ENCODE assay signal across 23 cellular contexts in genomic region chr1:58900401-58900800, GRCh38.
DNase-seq lines count a peak whose midpoint lies in the region; ATAC-seq, FAIRE-seq and TF ChIP-seq lines count a peak whose summit lies in the region.
"Had no signal": no experiment of that assay in that cellular context is flagged by ENCODE, and none has a peak within 500 bp of the region (broad histone marks: within the 10 kb centered on the region; RNA-seq: fewer than 3 reads in every experiment).

No MANE protein-coding gene starts in this region.

- POLR2A ChIA-PET in K562 (lab: Yijun Ruan, JAX), result interaction anchor here (1.2 to 3.5 kb wide), 3 partner anchors 9 to 17 kb away, joined by 4 to 17 read pairs (median 10); no protein-coding TSS in a partner anchor

- peak overlapping the region; percentile 95; the same call in 2 of the 3 replicates for H3K27ac ChIP-seq in K562 (ENCODE audit: extremely low read depth, low read depth, low read length)
- H3K27ac ChIP-seq in mesenchymal stem cell (ENCODE audit: low read length, poor library complexity, severe bottlenecking), result no peak overlapping the region
- H3K27ac ChIP-seq: WERI-Rb-1 had no signal

- no peak for TF ChIP-seq CTCF in CD14-positive monocyte (IDR thresholded peaks at IDR 0.05)
- TF ChIP-seq CTCF in K562 (IDR thresholded peaks at IDR 0.05 in 2 of 3, conservative IDR thresholded peaks at IDR 0.05 in 1 of 3; ENCODE audit: insufficient read depth in 2 of 3, low read depth in 1 of 3, low read length in 3 of 3), result no peak

- H3K4me3 Mint-ChIP-seq in CD14-positive monocyte, result peak overlapping the region in 1 of 2 donors; percentile 65
- H3K4me3 Mint-ChIP-seq: endodermal cell, mesothelial cell of epicardium had no signal

- H2AK5ac ChIP-seq in mesenchymal stem cell (ENCODE audit: low read length, severe bottlenecking), result no peak overlapping the region

- H3K79me1 ChIP-seq in mesenchymal stem cell (replicated peaks; ENCODE audit: low read length, poor library complexity, severe bottlenecking), result no peaks in the 10 kb centered on the region

- no peak overlapping the region for H3K4ac ChIP-seq in mesenchymal stem cell (ENCODE audit: low read depth in 1 of 2, low read length in 2 of 2)

- peaks cover 70% of the 10 kb centered on the region for H3K4me1 Mint-ChIP-seq in CD14-positive monocyte

- H3K9ac ChIP-seq in K562 (ENCODE audit: insufficient read depth in 1 of 2, low read depth in 2 of 2, low read length in 2 of 2) (peak overlapping the region; percentile 39 to 74; a peak in 2 of 4 replicates), mesenchymal stem cell (ENCODE audit: low read length) (peak overlapping the region; percentile 49), skeletal muscle satellite cell (ENCODE audit: low read depth, low read length) (no peak overlapping the region)

- ATAC-seq in K562 (no peak), GM21423 (IDR thresholded peaks at IDR 0.05; ENCODE audit: unreplicated experiment) (no peak), HG02852 (IDR thresholded peaks at IDR 0.05; ENCODE audit: unreplicated experiment) (no peak)
- ATAC-seq: right cardiac atrium had no signal

- BruUV-seq in K562 (replicated peaks; lab: Mats Ljungman, UMichigan), result no TSS peak

- no peak for TF ChIP-seq EP300 in K562 (IDR thresholded peaks at IDR 0.05; ENCODE audit: low read length)

- no peaks in the 10 kb centered on the region for H3K27me3 ChIP-seq in K562 (ENCODE audit: control insufficient read depth in 2 of 2, insufficient read depth in 2 of 2, low read length in 2 of 2)
- no peaks in the 10 kb centered on the region for H3K27me3 ChIP-seq in mesenchymal stem cell (ENCODE audit: control insufficient read depth in 1 of 2, insufficient read depth in 1 of 2, low read length in 2 of 2)
- H3K27me3 ChIP-seq in skeletal muscle satellite cell (ENCODE audit: control insufficient read depth, insufficient read depth, low read length), result no peaks in the 10 kb centered on the region

- TF ChIP-seq RAD21 in K562 (CRISPR knock-in tag; conservative IDR thresholded peaks at IDR 0.05 in 1 of 2, IDR thresholded peaks at IDR 0.05 in 1 of 2), result no peak

- intact Hi-C loops in CD14-positive monocyte (cut with micrococcal nuclease) (loop anchor here (2.0 to 10.0 kb wide), 3 partner anchors 16 to 794 kb away; no protein-coding TSS in a partner anchor), K562 (cut with micrococcal nuclease) (no loop called here)

- H3K14ac ChIP-seq in mesenchymal stem cell (ENCODE audit: low read length in 2 of 2), result no peak overlapping the region

- H3K9me3 Mint-ChIP-seq in CD14-positive monocyte, result peaks cover 0 to 2% (median 0%) of the 10 kb centered on the region in 7 donors
- H3K9me3 Mint-ChIP-seq: endodermal cell, mesothelial cell of epicardium had no signal

- H3K9me3 ChIP-seq in K562 (replicated peaks; ENCODE audit: control insufficient read depth, insufficient read depth, low read depth, low read length) (no peaks in the 10 kb centered on the region), mesenchymal stem cell (ENCODE audit: control insufficient read depth, low read length) (no peaks in the 10 kb centered on the region), skeletal muscle satellite cell (replicated peaks; ENCODE audit: low read length) (no peaks in the 10 kb centered on the region)

- H3K36me3 ChIP-seq in K562 (ENCODE audit: control insufficient read depth, insufficient read depth, low read length), result no peaks in the 10 kb centered on the region
- H3K36me3 ChIP-seq in mesenchymal stem cell (ENCODE audit: control insufficient read depth in 1 of 2, insufficient read depth in 2 of 2, low read depth in 1 of 2, low read length in 2 of 2), result no peaks in the 10 kb centered on the region
- H3K36me3 ChIP-seq in skeletal muscle satellite cell (ENCODE audit: insufficient read depth, low read length), result no peaks in the 10 kb centered on the region
- H3K36me3 ChIP-seq: WERI-Rb-1 had no signal

- H3K18ac ChIP-seq in mesenchymal stem cell (ENCODE audit: low read depth in 1 of 2, low read length in 2 of 2), result peak overlapping the region in 1 of 2 experiments; percentile 23

- FAIRE-seq in K562 (lab: Jason Lieb, UNC), result no peak
- FAIRE-seq: GM12891 had no signal

- H2BK12ac ChIP-seq in mesenchymal stem cell (ENCODE audit: low read length in 2 of 2), result peak overlapping the region in 1 of 2 experiments; percentile 49

- H4K91ac ChIP-seq in mesenchymal stem cell (ENCODE audit: low read length), result no peak overlapping the region

- H3K36me3 Mint-ChIP-seq in CD14-positive monocyte, result no peaks in the 10 kb centered on the region
- H3K36me3 Mint-ChIP-seq: mesothelial cell of epicardium had no signal

- no peak overlapping the region for H2BK5ac ChIP-seq in mesenchymal stem cell (ENCODE audit: low read depth, low read length, poor library complexity, severe bottlenecking)

- in situ Hi-C loops in K562 (cut with MboI), result no loop called here

- H3K27me3 Mint-ChIP-seq in CD14-positive monocyte (ENCODE audit: low read depth in 3 of 3), result peaks cover 0 to 2% (median 2%) of the 10 kb centered on the region in 3 donors

- H3K4me3 ChIP-seq in K562 (no peak overlapping the region), mesenchymal stem cell (ENCODE audit: insufficient read depth in 1 of 2, low read depth in 1 of 2, low read length in 2 of 2) (peak overlapping the region in 1 of 2 experiments; percentile 23), skeletal muscle satellite cell (ENCODE audit: low read length) (no peak overlapping the region)

- peak overlapping the region; percentile 74 for H2BK120ac ChIP-seq in mesenchymal stem cell (ENCODE audit: low read depth, low read length)

- no peak for DNase-seq in CD14-positive monocyte (ENCODE audit: low spot score)
- no peak for DNase-seq in K562 (ENCODE audit: extremely low read depth in 1 of 4, low spot score in 3 of 4)
- no peak for DNase-seq in mesenchymal stem cell
- no peak for DNase-seq in DMS114 treated with DMSO at 0.1 percent for 48 hours (lab: John Stamatoyannopoulos, UW; ENCODE audit: unreplicated experiment)
- DNase-seq in NCI-H345 treated with DMSO at 0.1 percent for 48 hours (lab: John Stamatoyannopoulos, UW; ENCODE audit: unreplicated experiment), result no peak
- DNase-seq: activated CD4-positive, alpha-beta T cell treated with anti-CD3 and anti-CD28 coated beads, Interleukin-2, amount 50 U/mL, for 48 hours; activated T-cell treated with anti-CD3 and anti-CD28 coated beads for 4 hours; anterior cingulate cortex; endodermal cell; HCEC 1CT; kidney glomerular epithelial cell; NCI-H1417 treated with DMSO at 0.1 percent for 48 hours; NCI-H2171; right cardiac atrium; stimulated activated CD4-positive, alpha-beta T cell treated with anti-CD3 and anti-CD28 coated beads, Interleukin-1b, Interleukin-23, amount 100 ng/mL, for 48 hours; stimulated activated naive CD4-positive, alpha-beta T cell treated with Interleukin-2 at 50 U/mL for 16 hours; T-helper 2 cell; WERI-Rb-1 had no signal

- H2AFZ ChIP-seq in K562 (ENCODE audit: low read depth, low read length), result peak overlapping the region; percentile 85; the same call in 1 of the 2 replicates
- no peak overlapping the region for H2AFZ ChIP-seq in mesenchymal stem cell (ENCODE audit: low read depth, low read length)

- TF ChIP-seq POLR2A in K562 (conservative IDR thresholded peaks at IDR 0.05), result no peak

- H3K79me2 ChIP-seq in K562 (ENCODE audit: control insufficient read depth, insufficient read depth, low read length), result no peaks in the 10 kb centered on the region

- no peak overlapping the region for H4K8ac ChIP-seq in mesenchymal stem cell (ENCODE audit: low read length)

- peaks cover 4% of the 10 kb centered on the region for H3K9me1 ChIP-seq in K562 (ENCODE audit: control insufficient read depth, insufficient read depth, low read length)

- H3K23ac ChIP-seq in mesenchymal stem cell (ENCODE audit: low read length in 2 of 2), result no peak overlapping the region

- 78% methylated on average over 3 of the region's 3 CpGs for WGBS in K562 (ENCODE audit: insufficient coverage, low coverage, missing lambda C conversion rate)
- 50% methylated on average over 2 of the region's 3 CpGs for WGBS in mesenchymal stem cell

- no peaks in the 10 kb centered on the region for H4K20me1 ChIP-seq in K562 (replicated peaks; ENCODE audit: control insufficient read depth, insufficient read depth, low read length)

- H3K4me2 ChIP-seq in K562 (ENCODE audit: insufficient read depth, low read length) (no peak overlapping the region), mesenchymal stem cell (ENCODE audit: low read length, poor library complexity, severe bottlenecking) (no peak overlapping the region), skeletal muscle satellite cell (ENCODE audit: low read length) (peak overlapping the region; percentile 3)

- peak overlapping the region; percentile 80 to 92 (median 86) for H3K27ac Mint-ChIP-seq in CD14-positive monocyte
- H3K27ac Mint-ChIP-seq: endodermal cell had no signal

- H3K4me1 ChIP-seq in K562 (replicated peaks in 1 of 2; ENCODE audit: control insufficient read depth in 2 of 2, insufficient read depth in 2 of 2, low read length in 2 of 2) (peaks cover 54 to 75% of the 10 kb centered on the region in 2 experiments), mesenchymal stem cell (ENCODE audit: control insufficient read depth, insufficient read depth, low read depth, low read length) (peaks cover 13% of the 10 kb centered on the region), skeletal muscle satellite cell (ENCODE audit: control insufficient read depth, insufficient read depth, low read length) (peaks cover 59% of the 10 kb centered on the region)

- H2BK15ac ChIP-seq in mesenchymal stem cell (ENCODE audit: low read depth, poor library complexity, severe bottlenecking), result peak overlapping the region; percentile 15

- CTCF ChIA-PET in K562 (lab: Yijun Ruan, JAX; ENCODE audit: low intra/inter-chr PET ratio), result no interaction called here

TF ChIP-seq in K562, 482 proteins besides CTCF, POLR2A, EP300 and RAD21 (continues in another document):
- TF ChIP-seq MXD1 (CRISPR knock-in tag; IDR thresholded peaks at IDR 0.05; ENCODE audit: borderline replicate concordance, poor library complexity, severe bottlenecking) (no peak), NFXL1 (CRISPR knock-in tag; IDR thresholded peaks at IDR 0.05) (no peak), USF2 (CRISPR knock-in tag; IDR thresholded peaks at IDR 0.05) (no peak), ATF1 (CRISPR knock-in tag; IDR thresholded peaks at IDR 0.05) (no peak), ATF1 (tag; IDR thresholded peaks at IDR 0.05) (no peak), ZNF431 (CRISPR knock-in tag; IDR thresholded peaks at IDR 0.05) (no peak)
